10 cellular contexts compared by ENCODE assay signal in the genomic region with DNA sequence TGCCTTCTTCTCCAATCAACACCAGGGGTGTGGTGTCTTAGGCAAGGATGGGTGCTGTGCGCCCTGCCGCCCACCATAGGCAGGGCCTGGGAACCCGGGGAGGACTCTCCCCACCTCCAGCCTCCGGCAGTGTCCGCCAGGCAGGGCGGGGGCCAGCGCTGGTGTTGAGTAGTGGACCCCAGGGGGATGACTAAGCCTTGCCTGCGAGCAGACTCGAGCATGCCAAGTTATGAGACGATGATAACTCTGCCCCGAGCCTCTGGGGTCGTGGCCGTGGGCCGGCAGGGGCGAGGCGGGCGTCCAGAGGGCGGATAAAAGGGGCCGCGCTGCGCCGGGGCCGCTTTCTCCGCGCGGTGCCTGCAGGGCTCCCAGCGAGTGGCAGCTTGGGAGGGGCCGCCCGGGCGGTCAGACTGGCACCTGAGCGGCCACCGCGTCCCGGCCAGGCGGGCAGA. TPM values are rescaled to one million over a fixed set of nuclear protein-coding genes. Genes with fewer than 3 reads are reported as not detected.
DNase-seq lines count a peak whose midpoint lies in the region; ATAC-seq, FAIRE-seq and TF ChIP-seq lines count a peak whose summit lies in the region.
"Had no signal": no experiment of that assay in that cellular context is flagged by ENCODE, and none has a peak within 500 bp of the region (broad histone marks: within the 10 kb centered on the region; RNA-seq: fewer than 3 reads in every experiment).

Gene MEDAG (plus strand): TSS at position 340 of the 452 bp plus-strand sequence. CDS start 245 bp downstream, outside the sequence.

- DNase-seq in astrocyte of the cerebellum (ENCODE audit: low read depth), result peak; percentile 26
- DNase-seq in heart right ventricle, result peak; percentile 79 to 81
- DNase-seq in osteocyte (ENCODE audit: extremely low spot score, unreplicated experiment), result no peak
- no peak for DNase-seq in urothelium cell line (ENCODE audit: low spot score)
- no peak for DNase-seq in KG1 (lab: John Stamatoyannopoulos, UW)

- ATAC-seq in heart right ventricle (peak; percentile 77 to 91 (median 88)), SK-N-SH treated with all-trans-retinoic acid at 6 μM for 48 hours (no peak), HG03432 (IDR thresholded peaks at IDR 0.05; ENCODE audit: unreplicated experiment) (no peak)
- ATAC-seq: activated naive CD8-positive, alpha-beta T cell treated with anti-CD3 and anti-CD28 coated beads, Interleukin-2, amount 50 U/mL, for 24 hours had no signal

- in situ Hi-C loops in astrocyte of the cerebellum (cut with HindIII; ENCODE audit: low sequenced_read_pairs), result no loop called here

- no peaks in the 10 kb centered on the region for H3K27me3 Mint-ChIP-seq in osteocyte (ENCODE audit: unreplicated experiment)

- H3K4me1 Mint-ChIP-seq in osteocyte (ENCODE audit: unreplicated experiment), result peaks cover 39% of the 10 kb centered on the region

- FAIRE-seq in urothelium cell line (lab: Jason Lieb, UNC), result no peak

- H3K79me2 ChIP-seq in ACC112 (ENCODE audit: control insufficient read depth, insufficient read depth, low read length, unreplicated experiment), result peaks cover 42% of the 10 kb centered on the region

- no peaks in the 10 kb centered on the region for H3K36me3 Mint-ChIP-seq in osteocyte (ENCODE audit: unreplicated experiment)

- no peaks in the 10 kb centered on the region for H3K27me3 ChIP-seq in ACC112 (ENCODE audit: insufficient read depth, low read length)
- peaks cover 0 to 56% (median 17%) of the 10 kb centered on the region in 7 donors for H3K27me3 ChIP-seq in heart right ventricle

- H3K4me1 ChIP-seq in ACC112 (ENCODE audit: control insufficient read depth, insufficient read depth, low read length, unreplicated experiment) (peaks cover 22% of the 10 kb centered on the region), heart right ventricle (peaks cover 12 to 46% (median 26%) of the 10 kb centered on the region in 9 donors)

- TF ChIP-seq CTCF in astrocyte of the cerebellum (IDR thresholded peaks at IDR 0.05; ENCODE audit: low read depth, low read length, missing control alignments), result no peak
- TF ChIP-seq CTCF in heart right ventricle (IDR thresholded peaks at IDR 0.05), result no peak
- no peak for TF ChIP-seq CTCF in osteocyte (IDR thresholded peaks at IDR 0.05)

- H3K4me3 Mint-ChIP-seq in osteocyte (ENCODE audit: unreplicated experiment), result peak within 1 kb of the TSS; percentile 23
- H3K4me3 Mint-ChIP-seq: activated naive CD8-positive, alpha-beta T cell treated with anti-CD3 and anti-CD28 coated beads, Interleukin-2, amount 50 U/mL, for 24 hours had no signal

- H3K9me3 Mint-ChIP-seq in osteocyte (ENCODE audit: unreplicated experiment), result no peaks in the 10 kb centered on the region
- H3K9me3 Mint-ChIP-seq: activated naive CD8-positive, alpha-beta T cell treated with anti-CD3 and anti-CD28 coated beads, Interleukin-2, amount 50 U/mL, for 24 hours had no signal

- intact Hi-C loops in heart right ventricle (cut with DNase I), result loop anchor here in 1 of 10 donors (5.0 kb wide), 1 partner anchor 39 kb away; no protein-coding TSS in a partner anchor

- H3K36me3 ChIP-seq in ACC112 (ENCODE audit: insufficient read depth, low read length), result no peaks in the 10 kb centered on the region
- no peaks in the 10 kb centered on the region for H3K36me3 ChIP-seq in heart right ventricle

- H3K4me3 ChIP-seq in ACC112 (ENCODE audit: low read depth, low read length) (peak within 1 kb of the TSS; percentile 80), astrocyte of the cerebellum (ENCODE audit: low read depth, low read length) (peak within 1 kb of the TSS; percentile 24), heart right ventricle (peak within 1 kb of the TSS; percentile 5 to 58 (median 54))

- peak within 1 kb of the TSS; percentile 78 for H3K27ac Mint-ChIP-seq in osteocyte (ENCODE audit: unreplicated experiment)
- H3K27ac Mint-ChIP-seq: activated naive CD8-positive, alpha-beta T cell treated with anti-CD3 and anti-CD28 coated beads, Interleukin-2, amount 50 U/mL, for 24 hours had no signal

- H2AFZ ChIP-seq in ACC112 (ENCODE audit: low read length, unreplicated experiment), result peak within 1 kb of the TSS; percentile 52

- WGBS in heart right ventricle, 2 donors, result 1 to 3% methylated on average over 35 of the region's 35 CpGs

- H3K27ac ChIP-seq in ACC112 (ENCODE audit: low read depth, low read length) (peak within 1 kb of the TSS; percentile 77), heart right ventricle (peak within 1 kb of the TSS; percentile 13 to 86 (median 76))

- no peaks in the 10 kb centered on the region for H3K9me3 ChIP-seq in heart right ventricle

TF ChIP-seq in SK-N-SH treated with all-trans-retinoic acid at 6 μM for 48 hours, 23 proteins besides CTCF, POLR2A, EP300 and RAD21:
- TF ChIP-seq ZNF70 (CRISPR knock-in tag; IDR thresholded peaks at IDR 0.05), result no peak
- TF ChIP-seq ESRRG (CRISPR knock-in tag; IDR thresholded peaks at IDR 0.05), result no peak
- TF ChIP-seq, protein P1, sequence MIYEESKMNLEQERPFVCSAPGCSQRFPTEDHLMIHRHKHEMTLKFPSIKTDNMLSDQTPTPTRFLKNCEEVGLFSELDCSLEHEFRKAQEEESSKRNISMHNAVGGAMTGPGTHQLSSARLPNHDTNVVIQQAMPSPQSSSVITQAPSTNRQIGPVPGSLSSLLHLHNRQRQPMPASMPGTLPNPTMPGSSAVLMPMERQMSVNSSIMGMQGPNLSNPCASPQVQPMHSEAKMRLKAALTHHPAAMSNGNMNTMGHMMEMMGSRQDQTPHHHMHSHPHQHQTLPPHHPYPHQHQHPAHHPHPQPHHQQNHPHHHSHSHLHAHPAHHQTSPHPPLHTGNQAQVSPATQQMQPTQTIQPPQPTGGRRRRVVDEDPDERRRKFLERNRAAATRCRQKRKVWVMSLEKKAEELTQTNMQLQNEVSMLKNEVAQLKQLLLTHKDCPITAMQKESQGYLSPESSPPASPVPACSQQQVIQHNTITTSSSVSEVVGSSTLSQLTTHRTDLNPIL (CRISPR knock-in tag; IDR thresholded peaks at IDR 0.05; ENCODE audit: low read depth), result no peak
- TF ChIP-seq, protein P2, sequence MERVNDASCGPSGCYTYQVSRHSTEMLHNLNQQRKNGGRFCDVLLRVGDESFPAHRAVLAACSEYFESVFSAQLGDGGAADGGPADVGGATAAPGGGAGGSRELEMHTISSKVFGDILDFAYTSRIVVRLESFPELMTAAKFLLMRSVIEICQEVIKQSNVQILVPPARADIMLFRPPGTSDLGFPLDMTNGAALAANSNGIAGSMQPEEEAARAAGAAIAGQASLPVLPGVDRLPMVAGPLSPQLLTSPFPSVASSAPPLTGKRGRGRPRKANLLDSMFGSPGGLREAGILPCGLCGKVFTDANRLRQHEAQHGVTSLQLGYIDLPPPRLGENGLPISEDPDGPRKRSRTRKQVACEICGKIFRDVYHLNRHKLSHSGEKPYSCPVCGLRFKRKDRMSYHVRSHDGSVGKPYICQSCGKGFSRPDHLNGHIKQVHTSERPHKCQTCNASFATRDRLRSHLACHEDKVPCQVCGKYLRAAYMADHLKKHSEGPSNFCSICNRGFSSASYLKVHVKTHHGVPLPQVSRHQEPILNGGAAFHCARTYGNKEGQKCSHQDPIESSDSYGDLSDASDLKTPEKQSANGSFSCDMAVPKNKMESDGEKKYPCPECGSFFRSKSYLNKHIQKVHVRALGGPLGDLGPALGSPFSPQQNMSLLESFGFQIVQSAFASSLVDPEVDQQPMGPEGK (CRISPR knock-in tag; IDR thresholded peaks at IDR 0.05; ENCODE audit: borderline replicate concordance), result no peak
- no peak for TF ChIP-seq ISL1 (CRISPR knock-in tag; IDR thresholded peaks at IDR 0.05)
- TF ChIP-seq ARNTL (CRISPR knock-in tag; IDR thresholded peaks at IDR 0.05; ENCODE audit: borderline replicate concordance, low read depth), result no peak

RNA-seq across cellular contexts. Expression of gene MEDAG, which starts in this region (rescaled TPM):
- total RNA-seq in heart right ventricle, result 10 to 100 TPM in 1 of 10 donors, 1 to 10 TPM in 9; 3.2 to 22.1 (median 5.5) TPM
- 10 to 100 TPM in 1 of 2 donors, 1 to 10 TPM in 1; 6.1 to 10.2 TPM for polyA plus RNA-seq in heart right ventricle
- 2.0 and 2.7 TPM in 2 replicates for total RNA-seq in osteocyte
- total RNA-seq: NCI-H460 had no signal

Comparison
In these comparisons a context has a peak if more than half of its experiments do, and no peak if none do; other contexts are left out.
1. H3K4me3 ChIP-seq: peak in every context shown above with its lines; median percentile 80 in ACC112; 54 in heart right ventricle; 24 in astrocyte of the cerebellum.
2. DNase-seq: peak in astrocyte of the cerebellum (single experiment) and heart right ventricle (2 of 2); none in osteocyte (single experiment), urothelium cell line (single experiment) and KG1 (single experiment).
3. ATAC-seq: peak in heart right ventricle (8 of 8); none in SK-N-SH treated with all-trans-retinoic acid at 6 μM for 48 hours (single experiment) and HG03432 (single experiment).